In genomic region chr15:64814283-64814682, GRCh38 we compare ENCODE assay signal across 2 cellular contexts. TPM values are rescaled to one million over a fixed set of nuclear protein-coding genes. Genes with fewer than 3 reads are reported as not detected.
"Had no signal": no experiment of that assay in that cellular context is flagged by ENCODE, and none has a peak within 500 bp of the region (broad histone marks: within the 10 kb centered on the region; RNA-seq: fewer than 3 reads in every experiment).

No MANE protein-coding gene starts in this region.

RNA-seq across cellular contexts. Expression of gene RBPMS2, which starts 38.9 kb away (rescaled TPM):
- total RNA-seq: HT-29, IMR-90 had no signal
